Comparison of ENCODE assay signal across 19 cellular contexts in genomic region chr3:172031957-172032356, GRCh38.
"Had no signal": no experiment of that assay in that cellular context is flagged by ENCODE, and none has a peak within 500 bp of the region (broad histone marks: within the 10 kb centered on the region; RNA-seq: fewer than 3 reads in every experiment).

No MANE protein-coding gene starts in this region.

- H3K4me1 Mint-ChIP-seq: stimulated activated memory B cell treated with anti-CD40 and anti-IgM and Interleukin-4, amounts not matched to agents 10 μg/mL and 1 μg/mL and 100 μg/mL, for 72 hours had no signal

- H3K4me3 Mint-ChIP-seq: naive thymus-derived CD4-positive, alpha-beta T cell; nephron progenitor cell; stimulated activated memory B cell treated with anti-CD40 and anti-IgM and Interleukin-4, amounts not matched to agents 10 μg/mL and 1 μg/mL and 100 μg/mL, for 72 hours; stimulated activated naive CD8-positive, alpha-beta T cell treated with anti-CD3 and anti-CD28 coated beads, Interleukin-15, Interleukin-2, amounts not matched to agents 100 ng/mL and 50 ng/mL, for 24 hours had no signal

- H3K27ac Mint-ChIP-seq: naive thymus-derived CD4-positive, alpha-beta T cell; nephron progenitor cell; stimulated activated memory B cell treated with anti-CD40 and anti-IgM and Interleukin-4, amounts not matched to agents 10 μg/mL and 1 μg/mL and 100 μg/mL, for 72 hours; stimulated activated naive CD8-positive, alpha-beta T cell treated with anti-CD3 and anti-CD28 coated beads, Interleukin-15, Interleukin-2, amounts not matched to agents 100 ng/mL and 50 ng/mL, for 24 hours had no signal

- H3K9me3 ChIP-seq: psoas muscle, right lobe of liver, spleen, tibial artery, upper lobe of left lung, uterus had no signal

- H3K36me3 ChIP-seq: right lobe of liver, spleen, tibial artery, upper lobe of left lung, uterus had no signal

- H3K4me1 ChIP-seq: foreskin keratinocyte, psoas muscle, tibial artery, upper lobe of left lung, uterus had no signal

- H3K4me3 ChIP-seq: dorsolateral prefrontal cortex, psoas muscle, right lobe of liver, spleen, tibial artery, upper lobe of left lung, uterus had no signal

- H3K27me3 ChIP-seq: foreskin keratinocyte, right lobe of liver, spleen, tibial artery, upper lobe of left lung, uterus had no signal

- DNase-seq: cortex of kidney; dorsolateral prefrontal cortex; effector CD8-positive, alpha-beta T cell; foreskin keratinocyte; left colon; naive thymus-derived CD4-positive, alpha-beta T cell; nephron progenitor cell; psoas muscle; retina; right lobe of liver; spleen; stimulated activated CD4-positive, alpha-beta T cell treated with anti-CD3 and anti-CD28 coated beads, Interleukin-15, amount 100 ng/mL, for 24 hours; stimulated activated CD4-positive, alpha-beta T cell treated with anti-CD3 and anti-CD28 coated beads, Interleukin-1b, Interleukin-23, amount 100 ng/mL, for 48 hours; stimulated activated CD4-positive, alpha-beta T cell treated with anti-CD3 and anti-CD28 coated beads, Interleukin-4, amount 100 ng/mL, for 24 hours; tibial artery; upper lobe of left lung; uterus had no signal

- ATAC-seq: foreskin keratinocyte; left colon; naive thymus-derived CD4-positive, alpha-beta T cell; psoas muscle; stimulated activated memory B cell treated with anti-CD40 and anti-IgM and Interleukin-4, amounts not matched to agents 10 μg/mL and 1 μg/mL and 100 μg/mL, for 72 hours had no signal

- H3K27ac ChIP-seq: dorsolateral prefrontal cortex, foreskin keratinocyte, psoas muscle, right lobe of liver, spleen, tibial artery, upper lobe of left lung, uterus had no signal

- H3K36me3 Mint-ChIP-seq: stimulated activated memory B cell treated with anti-CD40 and anti-IgM and Interleukin-4, amounts not matched to agents 10 μg/mL and 1 μg/mL and 100 μg/mL, for 72 hours had no signal

- H3K9me3 Mint-ChIP-seq: stimulated activated memory B cell treated with anti-CD40 and anti-IgM and Interleukin-4, amounts not matched to agents 10 μg/mL and 1 μg/mL and 100 μg/mL, for 72 hours; stimulated activated naive CD8-positive, alpha-beta T cell treated with anti-CD3 and anti-CD28 coated beads, Interleukin-15, Interleukin-2, amounts not matched to agents 100 ng/mL and 50 ng/mL, for 24 hours had no signal
